Comparison of ENCODE assay signal across 25 cellular contexts in genomic region chr9:2047144-2047671, GRCh38. TPM values are rescaled to one million over a fixed set of nuclear protein-coding genes. Genes with fewer than 3 reads are reported as not detected.
DNase-seq lines count a peak whose midpoint lies in the region; ATAC-seq and TF ChIP-seq lines count a peak whose summit lies in the region.
"Had no signal": no experiment of that assay in that cellular context is flagged by ENCODE, and none has a peak within 500 bp of the region (broad histone marks: within the 10 kb centered on the region; RNA-seq: fewer than 3 reads in every experiment).

No MANE protein-coding gene starts in this region.

- no peak for TF ChIP-seq EP300 in sigmoid colon (IDR thresholded peaks at IDR 0.05)

- H3K9me3 ChIP-seq in HUES6 (ENCODE audit: control insufficient read depth, insufficient read depth, low read depth, low read length), result no peaks in the 10 kb centered on the region
- no peaks in the 10 kb centered on the region for H3K9me3 ChIP-seq in iPS DF 6.9 (ENCODE audit: control insufficient read depth, insufficient read depth, low read length)
- H3K9me3 ChIP-seq in tibial artery, result no peaks in the 10 kb centered on the region
- H3K9me3 ChIP-seq in sigmoid colon, result no peaks in the 10 kb centered on the region
- H3K9me3 ChIP-seq: ascending aorta had no signal

- H3K4me1 ChIP-seq in HUES6 (ENCODE audit: control insufficient read depth, insufficient read depth, low read length) (peaks cover 11% of the 10 kb centered on the region; the same call in 1 of the 2 replicates), iPS DF 6.9 (ENCODE audit: control insufficient read depth, insufficient read depth, low read length) (no peaks in the 10 kb centered on the region), tibial artery (peaks cover 0 to 4% (median 0%) of the 10 kb centered on the region in 4 donors), sigmoid colon (peaks cover 0 to 33% (median 20%) of the 10 kb centered on the region in 4 donors)

- H3K4me1 Mint-ChIP-seq in neural crest cell, result peaks cover 5% of the 10 kb centered on the region

- peaks cover 4% of the 10 kb centered on the region for H3K36me3 Mint-ChIP-seq in neural crest cell (ENCODE audit: low read depth)

- H3K27me3 Mint-ChIP-seq in neural crest cell (ENCODE audit: low read depth), result peaks cover 87% of the 10 kb centered on the region
- H3K27me3 Mint-ChIP-seq: activated CD4-positive, alpha-beta T cell treated with anti-CD3 and anti-CD28 coated beads, Interleukin-2, amount 10 ng/mL, durations not matched to agents 7 days and 5 days; activated naive CD8-positive, alpha-beta T cell; stimulated activated memory B cell treated with anti-CD40 and anti-IgM and Interleukin-4, amounts not matched to agents 10 μg/mL and 1 μg/mL and 100 μg/mL, for 72 hours had no signal

- no peak for ATAC-seq in HG02798 (IDR thresholded peaks at IDR 0.05; ENCODE audit: poor library complexity, unreplicated experiment)
- ATAC-seq in GM21360 (IDR thresholded peaks at IDR 0.05; ENCODE audit: unreplicated experiment), result no peak
- ATAC-seq: left ventricle myocardium superior; stimulated activated memory B cell treated with anti-CD40 and anti-IgM and Interleukin-4, amounts not matched to agents 10 μg/mL and 1 μg/mL and 100 μg/mL, for 72 hours had no signal

- H3K27me3 ChIP-seq in HUES6 (ENCODE audit: control insufficient read depth, insufficient read depth, low read length), result peaks cover 25% of the 10 kb centered on the region
- peaks cover 2% of the 10 kb centered on the region for H3K27me3 ChIP-seq in iPS DF 6.9 (ENCODE audit: control insufficient read depth, insufficient read depth, low read length)
- no peaks in the 10 kb centered on the region for H3K27me3 ChIP-seq in tibial artery
- H3K27me3 ChIP-seq in sigmoid colon, result no peaks in the 10 kb centered on the region
- H3K27me3 ChIP-seq: ascending aorta had no signal

- H3K27ac ChIP-seq in HUES6 (ENCODE audit: low read depth, low read length), result no peak overlapping the region
- no peak overlapping the region for H3K27ac ChIP-seq in iPS DF 6.9 (ENCODE audit: low read length)
- no peak overlapping the region for H3K27ac ChIP-seq in tibial artery
- H3K27ac ChIP-seq in sigmoid colon, result no peak overlapping the region
- H3K27ac ChIP-seq: ascending aorta, C4-2B, cardiac muscle cell, GM23248, skin epidermis, VCaP had no signal

- no peak for TF ChIP-seq POLR2A in sigmoid colon (IDR thresholded peaks at IDR 0.05)

- TF ChIP-seq CTCF in neural crest cell (conservative IDR thresholded peaks at IDR 0.05) (no peak), tibial artery (IDR thresholded peaks at IDR 0.05) (no peak), sigmoid colon (IDR thresholded peaks at IDR 0.05) (no peak)

- intact Hi-C loops in tibial artery (cut with DNase I; ENCODE audit: low total_unique reads) (no loop called here), sigmoid colon (cut with DNase I) (no loop called here)

- H3K4me3 ChIP-seq in HUES6 (ENCODE audit: low read depth, low read length) (peak overlapping the region; percentile 48; the same call in 1 of the 2 replicates), iPS DF 6.9 (ENCODE audit: low read length) (peak overlapping the region; percentile 18), tibial artery (no peak overlapping the region), sigmoid colon (no peak overlapping the region)
- H3K4me3 ChIP-seq: ascending aorta, cardiac muscle cell, GM23248, skin epidermis had no signal

- H3K36me3 ChIP-seq in HUES6 (ENCODE audit: control insufficient read depth, insufficient read depth, low read length), result no peaks in the 10 kb centered on the region
- H3K36me3 ChIP-seq in iPS DF 6.9 (ENCODE audit: control insufficient read depth, insufficient read depth, low read length), result no peaks in the 10 kb centered on the region
- peaks cover 0 to 28% (median 10%) of the 10 kb centered on the region in 3 donors for H3K36me3 ChIP-seq in tibial artery
- peaks cover 0 to 31% (median 4%) of the 10 kb centered on the region in 4 donors for H3K36me3 ChIP-seq in sigmoid colon
- H3K36me3 ChIP-seq: cardiac muscle cell had no signal

- no CpG with 5 or more reads among the region's 54 CpGs for WGBS in iPS DF 6.9 (ENCODE audit: insufficient coverage, insufficient read length)
- WGBS in sigmoid colon, 2 donors, result 92 to 96% methylated on average over 54 of the region's 54 CpGs

- H3K9ac ChIP-seq in HUES6 (ENCODE audit: low read length), result no peak overlapping the region
- H3K9ac ChIP-seq: GM23248 had no signal

- H3K27ac Mint-ChIP-seq in neural crest cell (ENCODE audit: unreplicated experiment), result no peak overlapping the region
- H3K27ac Mint-ChIP-seq: stimulated activated memory B cell treated with anti-CD40 and anti-IgM and Interleukin-4, amounts not matched to agents 10 μg/mL and 1 μg/mL and 100 μg/mL, for 72 hours had no signal

- peak overlapping the region; percentile 33 for H3K4me3 Mint-ChIP-seq in neural crest cell
- H3K4me3 Mint-ChIP-seq: activated CD4-positive, alpha-beta T cell treated with anti-CD3 and anti-CD28 coated beads, Interleukin-2, amount 10 ng/mL, durations not matched to agents 7 days and 5 days; activated naive CD8-positive, alpha-beta T cell; stimulated activated memory B cell treated with anti-CD40 and anti-IgM and Interleukin-4, amounts not matched to agents 10 μg/mL and 1 μg/mL and 100 μg/mL, for 72 hours had no signal

- DNase-seq in D341Med (ENCODE audit: low spot score) (peak; percentile 37), iPS DF 6.9 (ENCODE audit: low read depth, low spot score) (no peak), neural crest cell (ENCODE audit: low read depth, low spot score) (no peak), tibial artery (no peak), sigmoid colon (no peak)
- DNase-seq: activated CD4-positive, alpha-beta T cell treated with anti-CD3 and anti-CD28 coated beads, Interleukin-2, amount 10 ng/mL, durations not matched to agents 7 days and 5 days; COR-L47; effector memory CD4-positive, alpha-beta T cell; GDM1; GM23248; left ventricle myocardium superior; NCI-H146; NCI-H774; SW 1271; T-helper 9 cell had no signal

- H3K9me3 Mint-ChIP-seq in neural crest cell, result no peaks in the 10 kb centered on the region
- H3K9me3 Mint-ChIP-seq: activated CD4-positive, alpha-beta T cell treated with anti-CD3 and anti-CD28 coated beads, Interleukin-2, amount 10 ng/mL, durations not matched to agents 7 days and 5 days; stimulated activated memory B cell treated with anti-CD40 and anti-IgM and Interleukin-4, amounts not matched to agents 10 μg/mL and 1 μg/mL and 100 μg/mL, for 72 hours had no signal

RNA-seq across cellular contexts. Expression of gene SMARCA2, which starts 32.1 kb away (rescaled TPM):
- total RNA-seq in neural crest cell (19.4 and 23.9 TPM in 2 replicates), sigmoid colon (100 to 1,000 TPM in 1 of 4 donors, 10 to 100 TPM in 3; 75.0 to 209 (median 88.9) TPM)
- polyA plus RNA-seq in sigmoid colon, result 10 to 100 TPM; 32.1 to 45.9 (median 42.6) TPM

Comparison
In these comparisons a context has a peak if more than half of its experiments do, and no peak if none do; other contexts are left out.
1. H3K4me3 ChIP-seq: peak in HUES6 (single experiment) and iPS DF 6.9 (single experiment); none in tibial artery (0 of 2) and sigmoid colon (0 of 4).